In the genomic region with DNA sequence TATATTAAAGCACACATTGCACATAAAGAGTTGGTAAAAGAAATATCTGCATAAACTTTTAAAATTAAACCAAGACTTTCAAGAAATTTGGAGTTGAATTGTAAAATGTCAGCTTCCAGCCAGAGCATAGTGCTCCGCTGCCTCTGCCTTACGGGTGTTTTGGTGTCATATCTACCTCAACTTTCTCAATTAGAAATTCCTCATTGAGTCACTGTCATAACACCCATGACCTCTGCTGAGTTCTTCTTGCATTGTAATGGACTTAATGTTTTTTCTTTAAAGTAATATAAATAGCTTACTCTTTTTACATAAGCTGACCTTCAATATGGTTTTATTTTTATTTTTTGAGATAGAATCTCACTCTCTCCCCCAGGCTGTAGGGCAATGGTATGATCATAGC, we compare ENCODE assay signal across 1 cellular context.
TF ChIP-seq lines count a peak whose summit lies in the region.

No MANE protein-coding gene starts in this region.

TF ChIP-seq in endothelial cell of umbilical vein, 7 proteins besides CTCF, POLR2A, EP300 and RAD21 (continued from another document):
- TF ChIP-seq POLR2AphosphoS5 (IDR thresholded peaks at IDR 0.05; ENCODE audit: insufficient read depth, low read depth, low read length) = no peak
